9 cellular contexts compared by ENCODE assay signal in genomic region chr6:153553627-153554026, GRCh38.
A peak's percentile ranks its signal among the peaks of the same experiment; 100 is the strongest.
DNase-seq lines count a peak whose midpoint lies in the region; ATAC-seq and TF ChIP-seq lines count a peak whose summit lies in the region.
"Had no signal": no experiment of that assay in that cellular context is flagged by ENCODE, and none has a peak within 500 bp of the region (broad histone marks: within the 10 kb centered on the region; RNA-seq: fewer than 3 reads in every experiment).

No MANE protein-coding gene starts in this region.

- ATAC-seq in GM18520 (IDR thresholded peaks at IDR 0.05; ENCODE audit: unreplicated experiment) = no peak

- H3K36me3 ChIP-seq in ascending aorta (no peaks in the 10 kb centered on the region), mesendoderm (ENCODE audit: control insufficient read depth, insufficient read depth, low read length) (no peaks in the 10 kb centered on the region)

- peaks cover 0 to 9% of the 10 kb centered on the region in 2 donors for H3K4me1 ChIP-seq in ascending aorta
- H3K4me1 ChIP-seq in mesendoderm (ENCODE audit: control insufficient read depth, low read depth, low read length) = no peaks in the 10 kb centered on the region

- DNase-seq in GM10248 (ENCODE audit: extremely low spot score) (no peak), HT-29 (ENCODE audit: low spot score) (peak; percentile 49), ascending aorta (ENCODE audit: low spot score in 2 of 2) (no peak), mesendoderm (peak; percentile 84), H4 (ENCODE audit: low spot score) (no peak), Ammon's horn (ENCODE audit: low spot score) (no peak)
- DNase-seq: activated CD4-positive, alpha-beta T cell treated with anti-CD3 and anti-CD28 coated beads for 48 hours; NCI-H146 had no signal

- no peaks in the 10 kb centered on the region for H3K79me1 ChIP-seq in mesendoderm (ENCODE audit: low read length)

- no peak overlapping the region for H3K27ac ChIP-seq in ascending aorta
- H3K27ac ChIP-seq in mesendoderm (ENCODE audit: low read depth, low read length) = no peak overlapping the region

- no peak overlapping the region for H3K4me3 ChIP-seq in ascending aorta
- no peak overlapping the region for H3K4me3 ChIP-seq in mesendoderm (ENCODE audit: low read length)

- CTCF ChIA-PET in GM10248 (lab: Yijun Ruan, JAX) = no interaction called here

- TF ChIP-seq CTCF in GM10248 (IDR thresholded peaks at IDR 0.05; ENCODE audit: control extremely low read depth, extremely low read depth, low read depth, missing control alignments) = peak; percentile 2
- TF ChIP-seq CTCF in ascending aorta (IDR thresholded peaks at IDR 0.05) = peak in 2 of 3 experiments; percentile 16 to 34

- POLR2A ChIA-PET in GM10248 (lab: Yijun Ruan, JAX) = no interaction called here

- intact Hi-C loops in ascending aorta (cut with DNase I) = no loop called here

- no peaks in the 10 kb centered on the region for H3K9me3 ChIP-seq in ascending aorta

- no peak overlapping the region for H3K18ac ChIP-seq in mesendoderm (ENCODE audit: low read length)

- H2BK15ac ChIP-seq in mesendoderm (replicated peaks; ENCODE audit: low read depth) = no peak overlapping the region

- H3K27me3 ChIP-seq in ascending aorta (no peaks in the 10 kb centered on the region), mesendoderm (ENCODE audit: insufficient read depth, low read length, poor library complexity) (no peaks in the 10 kb centered on the region)

- H2BK120ac ChIP-seq in mesendoderm (ENCODE audit: low read depth, low read length) = no peak overlapping the region

- WGBS in mesendoderm (ENCODE audit: extremely low coverage, insufficient coverage, low lambda C conversion rate) = no CpG with 5 or more reads among the region's 1 CpG

- no peak overlapping the region for H2AK5ac ChIP-seq in mesendoderm (ENCODE audit: low read length)

- no peak overlapping the region for H3K4ac ChIP-seq in mesendoderm (ENCODE audit: low read depth, low read length)

- H3K9ac ChIP-seq in mesendoderm (ENCODE audit: low read length) = no peak overlapping the region

- H3K79me2 ChIP-seq in mesendoderm (ENCODE audit: control insufficient read depth, insufficient read depth, low read length) = no peaks in the 10 kb centered on the region

- no peak overlapping the region for H4K5ac ChIP-seq in mesendoderm (ENCODE audit: low read length)

- no peak overlapping the region for H3K23ac ChIP-seq in mesendoderm (ENCODE audit: low read length)

- no peak overlapping the region for H3K4me2 ChIP-seq in mesendoderm (ENCODE audit: low read length)

- no peak overlapping the region for H3K56ac ChIP-seq in mesendoderm (ENCODE audit: low read length)

- H4K8ac ChIP-seq in mesendoderm (ENCODE audit: low read depth, low read length) = no peak overlapping the region

- no peak overlapping the region for H2BK5ac ChIP-seq in mesendoderm (ENCODE audit: low read length)

Comparison
In these comparisons a context has a peak if more than half of its experiments do, and no peak if none do; other contexts are left out.
1. DNase-seq: peak in HT-29 (single experiment) and mesendoderm (single experiment); none in GM10248 (single experiment), ascending aorta (0 of 2), H4 (single experiment) and Ammon's horn (single experiment).